24 cellular contexts compared by ENCODE assay signal in genomic region chr20:5729348-5729747, GRCh38. TPM values are rescaled to one million over a fixed set of nuclear protein-coding genes. Genes with fewer than 3 reads are reported as not detected.
DNase-seq lines count a peak whose midpoint lies in the region; TF ChIP-seq lines count a peak whose summit lies in the region.
"Had no signal": no experiment of that assay in that cellular context is flagged by ENCODE, and none has a peak within 500 bp of the region (broad histone marks: within the 10 kb centered on the region; RNA-seq: fewer than 3 reads in every experiment).

No MANE protein-coding gene starts in this region.

- H3K27me3 ChIP-seq in mesenchymal stem cell (ENCODE audit: control insufficient read depth in 1 of 2, insufficient read depth in 1 of 2, low read length in 2 of 2) (peaks cover 0 to 9% of the 10 kb centered on the region in 2 experiments), Peyer's patch (no peaks in the 10 kb centered on the region), ascending aorta (no peaks in the 10 kb centered on the region)
- H3K27me3 ChIP-seq: brain microvascular endothelial cell, SJCRH30, upper lobe of right lung had no signal

- H2BK5ac ChIP-seq in mesenchymal stem cell (ENCODE audit: low read depth, low read length, poor library complexity, severe bottlenecking) = no peak overlapping the region

- no peak overlapping the region for H2BK120ac ChIP-seq in mesenchymal stem cell (ENCODE audit: low read depth, low read length)

- no peaks in the 10 kb centered on the region for H3K4me1 ChIP-seq in mesenchymal stem cell (ENCODE audit: control insufficient read depth, insufficient read depth, low read depth, low read length)
- H3K4me1 ChIP-seq in Peyer's patch = no peaks in the 10 kb centered on the region
- H3K4me1 ChIP-seq in ascending aorta = no peaks in the 10 kb centered on the region
- H3K4me1 ChIP-seq: SJCRH30 had no signal

- intact Hi-C loops in ascending aorta (cut with DNase I) = no loop called here

- no peak overlapping the region for H4K8ac ChIP-seq in mesenchymal stem cell (ENCODE audit: low read length)

- H3K27ac ChIP-seq in mesenchymal stem cell (ENCODE audit: low read length, poor library complexity, severe bottlenecking) (no peak overlapping the region), RWPE1 (no peak overlapping the region), Peyer's patch (no peak overlapping the region), ascending aorta (no peak overlapping the region)
- H3K27ac ChIP-seq: brain microvascular endothelial cell, SJCRH30, upper lobe of right lung had no signal

- H2AFZ ChIP-seq in mesenchymal stem cell (ENCODE audit: low read depth, low read length) = no peak overlapping the region

- H2BK12ac ChIP-seq in mesenchymal stem cell (ENCODE audit: low read length in 2 of 2) = no peak overlapping the region

- no peak overlapping the region for H3K23ac ChIP-seq in mesenchymal stem cell (ENCODE audit: low read length in 2 of 2)

- H3K36me3 ChIP-seq in mesenchymal stem cell (ENCODE audit: control insufficient read depth in 1 of 2, insufficient read depth in 2 of 2, low read depth in 1 of 2, low read length in 2 of 2) = no peaks in the 10 kb centered on the region
- H3K36me3 ChIP-seq in Peyer's patch = no peaks in the 10 kb centered on the region
- no peaks in the 10 kb centered on the region for H3K36me3 ChIP-seq in ascending aorta
- H3K36me3 ChIP-seq: brain microvascular endothelial cell, SJCRH30, upper lobe of right lung had no signal

- TF ChIP-seq CTCF in epithelial cell of esophagus (IDR thresholded peaks at IDR 0.05; ENCODE audit: insufficient read depth, low read depth, low read length, missing control alignments) = no peak
- TF ChIP-seq CTCF in RWPE1 (conservative IDR thresholded peaks at IDR 0.05; ENCODE audit: low read depth) = no peak
- no peak for TF ChIP-seq CTCF in Peyer's patch (IDR thresholded peaks at IDR 0.05)
- no peak for TF ChIP-seq CTCF in ascending aorta (IDR thresholded peaks at IDR 0.05)

- H2BK15ac ChIP-seq in mesenchymal stem cell (ENCODE audit: low read depth, poor library complexity, severe bottlenecking) = no peak overlapping the region

- no peak overlapping the region for H3K4me3 ChIP-seq in epithelial cell of esophagus (ENCODE audit: low read length)
- H3K4me3 ChIP-seq in mesenchymal stem cell (ENCODE audit: insufficient read depth in 1 of 2, low read depth in 1 of 2, low read length in 2 of 2) = no peak overlapping the region
- H3K4me3 ChIP-seq in Peyer's patch = no peak overlapping the region
- no peak overlapping the region for H3K4me3 ChIP-seq in ascending aorta
- H3K4me3 ChIP-seq: GM12878, SJCRH30, upper lobe of right lung had no signal

- POLR2A ChIA-PET in RWPE1 (lab: Yijun Ruan, JAX; ENCODE audit: low non-redundant PET) = no interaction called here

- no peak overlapping the region for H3K14ac ChIP-seq in mesenchymal stem cell (ENCODE audit: low read length in 2 of 2)

- peaks cover 5% of the 10 kb centered on the region for H3K9me3 ChIP-seq in mesenchymal stem cell (ENCODE audit: control insufficient read depth, low read length)
- no peaks in the 10 kb centered on the region for H3K9me3 ChIP-seq in Peyer's patch
- no peaks in the 10 kb centered on the region for H3K9me3 ChIP-seq in ascending aorta
- H3K9me3 ChIP-seq: SJCRH30, upper lobe of right lung had no signal

- no peak overlapping the region for H3K4me2 ChIP-seq in mesenchymal stem cell (ENCODE audit: low read length, poor library complexity, severe bottlenecking)

- no peak overlapping the region for H3K9ac ChIP-seq in mesenchymal stem cell (ENCODE audit: low read length)

- DNase-seq in AG08396 (ENCODE audit: low spot score) = peak; percentile 21
- DNase-seq in M059J (ENCODE audit: low read depth) = peak; percentile 84
- peak; percentile 34 for DNase-seq in epithelial cell of esophagus (ENCODE audit: low read depth)
- peak; percentile 80 for DNase-seq in mesenchymal stem cell
- no peak for DNase-seq in RWPE1 (ENCODE audit: low spot score)
- DNase-seq in Peyer's patch = no peak
- DNase-seq in nucleus accumbens (lab: John Stamatoyannopoulos, UW) = no peak
- no peak for DNase-seq in ascending aorta (ENCODE audit: low spot score in 2 of 2)
- DNase-seq: activated CD8-positive, alpha-beta memory T cell treated with anti-CD3 and anti-CD28 coated beads, Interleukin-2, amount 50 U/mL, for 48 hours; activated CD8-positive, alpha-beta T cell treated with anti-CD3 and anti-CD28 coated beads for 36 hours; activated naive CD4-positive, alpha-beta T cell treated with anti-CD3 and anti-CD28 coated beads, Interleukin-2, amount 10 ng/mL, durations not matched to agents 7 days and 5 days; brain microvascular endothelial cell; CD8-positive, alpha-beta memory T cell; GOT3; immature natural killer cell; Kasumi-1; left colon; MV-4-11; NCI-H1436; SJCRH30; stimulated activated CD4-positive, alpha-beta T cell treated with anti-CD3 and anti-CD28 coated beads, Interleukin-15, amount 100 ng/mL, for 24 hours; SW 1271; upper lobe of right lung had no signal

- no peak for TF ChIP-seq POLR2A in Peyer's patch (IDR thresholded peaks at IDR 0.05)

- no peaks in the 10 kb centered on the region for H3K79me1 ChIP-seq in mesenchymal stem cell (replicated peaks; ENCODE audit: low read length, poor library complexity, severe bottlenecking)

- H3K4ac ChIP-seq in mesenchymal stem cell (ENCODE audit: low read depth in 1 of 2, low read length in 2 of 2) = no peak overlapping the region

- H4K91ac ChIP-seq in mesenchymal stem cell (ENCODE audit: low read length) = no peak overlapping the region

- CTCF ChIA-PET in RWPE1 (lab: Yijun Ruan, JAX) = no interaction called here

- WGBS in mesenchymal stem cell = 7% methylated on average over 1 of the region's 2 CpGs

- no peak overlapping the region for H2AK5ac ChIP-seq in mesenchymal stem cell (ENCODE audit: low read length, severe bottlenecking)

- no peak overlapping the region for H3K18ac ChIP-seq in mesenchymal stem cell (ENCODE audit: low read depth in 1 of 2, low read length in 2 of 2)

RNA-seq across cellular contexts. Expression of gene SHLD1, which starts 20.9 kb away (rescaled TPM):
- total RNA-seq in M059J (2014; rRNA removed; shearing (Covaris generic)) = 4.1 and 13.5 TPM in 2 replicates
- 5.1 TPM for polyA plus RNA-seq in mesenchymal stem cell (2013, experiment 1 of 2)
- polyA plus RNA-seq in mesenchymal stem cell (2013, experiment 2 of 2) = 5.0 TPM
- total RNA-seq in Peyer's patch (10 to 100 TPM in 3 of 4 donors, 1 to 10 TPM in 1; 8.4 to 15.5 (median 12.3) TPM), ascending aorta (not detected)

Comparison
In these comparisons a context has a peak if more than half of its experiments do, and no peak if none do; other contexts are left out.
1. DNase-seq: peak in AG08396 (single experiment), M059J (single experiment), epithelial cell of esophagus (single experiment) and mesenchymal stem cell (single experiment); none in RWPE1 (single experiment), Peyer's patch (0 of 3), nucleus accumbens (0 of 56) and ascending aorta (0 of 2).